9 cellular contexts compared by ENCODE assay signal in the genomic region with DNA sequence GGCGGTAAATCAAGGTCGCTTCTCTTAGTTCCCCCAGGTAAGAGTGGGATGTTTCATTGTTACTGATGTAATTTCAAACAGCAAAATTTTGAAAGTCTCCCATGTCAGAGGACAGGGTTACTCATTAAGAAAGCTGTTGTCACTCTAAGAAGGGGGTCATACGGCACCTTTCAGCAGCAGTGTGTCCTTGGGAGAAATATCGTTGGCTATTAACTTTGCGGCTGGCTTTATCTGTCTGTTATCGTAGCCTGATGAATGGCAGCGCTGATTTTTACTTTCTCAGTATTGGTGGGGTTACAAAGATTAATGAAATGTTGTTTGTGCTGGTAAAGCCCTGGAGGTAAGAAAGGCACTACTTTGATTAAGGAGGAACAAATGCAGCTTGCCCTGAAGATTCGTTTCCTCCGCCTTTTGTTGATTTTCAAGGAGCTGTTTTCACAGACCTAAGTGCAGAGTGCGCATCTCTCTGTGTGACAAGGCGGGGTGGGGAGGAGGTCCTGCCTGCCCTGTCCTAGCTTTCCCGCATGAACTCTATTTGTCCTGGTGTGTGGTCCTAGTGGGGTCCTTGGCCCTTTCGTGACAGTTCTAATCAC. TPM values are rescaled to one million over a fixed set of nuclear protein-coding genes. Genes with fewer than 3 reads are reported as not detected.
DNase-seq lines count a peak whose midpoint lies in the region; ATAC-seq, FAIRE-seq and TF ChIP-seq lines count a peak whose summit lies in the region.
"Had no signal": no experiment of that assay in that cellular context is flagged by ENCODE, and none has a peak within 500 bp of the region (broad histone marks: within the 10 kb centered on the region; RNA-seq: fewer than 3 reads in every experiment).

No MANE protein-coding gene starts in this region.

- H3K27ac ChIP-seq in GM12878 (ENCODE audit: control insufficient read depth, insufficient read depth) (no peak overlapping the region), left lung (no peak overlapping the region)
- no peak overlapping the region for H3K27ac ChIP-seq in CD4-positive, alpha-beta memory T cell (ENCODE audit: low read depth, low read length)

- in situ Hi-C loops in GM12878 (cut with MboI): no loop called here

- SMC1A ChIA-PET in GM12878 (lab: Charles Lee; ENCODE audit: uncharacterized antibody, unreplicated experiment): interaction anchor here (0.8 to 1.4 kb wide), 5 partner anchors 19 to 77 kb away, joined by 3 to 4 read pairs (median 3); no protein-coding TSS in a partner anchor

- TF ChIP-seq CTCF in GM12878 (IDR thresholded peaks at IDR 0.05 in 2 of 3, conservative IDR thresholded peaks at IDR 0.05 in 1 of 3; ENCODE audit: control insufficient read depth in 2 of 3, extremely low read depth in 1 of 3, insufficient read depth in 1 of 3, low read depth in 3 of 3, low read length in 3 of 3) (no peak), left lung (IDR thresholded peaks at IDR 0.05) (no peak)

- H3K4me1 Mint-ChIP-seq in CD4-positive, alpha-beta memory T cell: peaks cover 7 to 10% (median 9%) of the 10 kb centered on the region in 4 donors

- POLR2A ChIA-PET in GM12878 (lab: Charles Lee): no interaction called here
- POLR2A ChIA-PET in CD4-positive, alpha-beta memory T cell (lab: Charles Lee; ENCODE audit: partially characterized antibody): no interaction called here

- intact Hi-C loops in Right ventricle myocardium inferior (cut with DNase I) (loop anchor here (10.0 kb wide), 1 partner anchor 437 kb away; no protein-coding TSS in a partner anchor), cardiac septum (cut with DNase I) (loop anchor here (10.0 kb wide), 1 partner anchor 437 kb away; no protein-coding TSS in a partner anchor), GM12878 (cut with micrococcal nuclease; ENCODE audit: unreplicated experiment) (no loop called here), left lung (cut with DNase I) (no loop called here)
- intact Hi-C loops in CD4-positive, alpha-beta memory T cell (cut with micrococcal nuclease): no loop called here

- no peaks in the 10 kb centered on the region for H4K20me1 ChIP-seq in GM12878 (ENCODE audit: control insufficient read depth, insufficient read depth)

- BruUV-seq in GM12878 (replicated peaks; lab: Mats Ljungman, UMichigan): no TSS peak

- no peaks in the 10 kb centered on the region for H3K9me3 Mint-ChIP-seq in CD4-positive, alpha-beta memory T cell
- H3K9me3 Mint-ChIP-seq: naive B cell had no signal

- TF ChIP-seq POLR2A in GM12878 (IDR thresholded peaks at IDR 0.05; ENCODE audit: low read depth, low read length): no peak

- ATAC-seq in Right ventricle myocardium inferior (peak; percentile 31), GM12878 (peak; percentile 70), left lung (peak; percentile 19)

- H3K36me3 ChIP-seq in GM12878 (ENCODE audit: control insufficient read depth in 2 of 2, insufficient read depth in 2 of 2, low read length in 1 of 2): no peaks in the 10 kb centered on the region
- no peaks in the 10 kb centered on the region for H3K36me3 ChIP-seq in left lung
- H3K36me3 ChIP-seq in CD4-positive, alpha-beta memory T cell (ENCODE audit: insufficient read depth, low read length): no peaks in the 10 kb centered on the region

- H3K27ac Mint-ChIP-seq in CD4-positive, alpha-beta memory T cell: no peak overlapping the region
- H3K27ac Mint-ChIP-seq: naive B cell had no signal

- H3K79me2 ChIP-seq in GM12878 (ENCODE audit: control insufficient read depth, insufficient read depth, low read length): no peaks in the 10 kb centered on the region

- H2AFZ ChIP-seq in GM12878 (ENCODE audit: control insufficient read depth, low read depth, low read length): no peak overlapping the region

- FAIRE-seq in GM12878 (lab: Jason Lieb, UNC): no peak

- H3K9me3 ChIP-seq in GM12878 (replicated peaks; ENCODE audit: control insufficient read depth, insufficient read depth, low read length) (no peaks in the 10 kb centered on the region), left lung (no peaks in the 10 kb centered on the region)
- no peaks in the 10 kb centered on the region for H3K9me3 ChIP-seq in CD4-positive, alpha-beta memory T cell (ENCODE audit: control insufficient read depth in 1 of 2, low read length in 2 of 2)

- H3K27me3 Mint-ChIP-seq in CD4-positive, alpha-beta memory T cell: peaks cover 41 to 43% of the 10 kb centered on the region in 2 donors

- H3K4me1 ChIP-seq in GM12878 (ENCODE audit: control insufficient read depth, insufficient read depth, low read length) (no peaks in the 10 kb centered on the region), left lung (no peaks in the 10 kb centered on the region)
- peaks cover 5% of the 10 kb centered on the region for H3K4me1 ChIP-seq in CD4-positive, alpha-beta memory T cell (ENCODE audit: insufficient read depth, low read length)

- CTCF ChIA-PET in GM12878 (lab: Yijun Ruan, JAX): interaction anchor here (0.8 to 1.6 kb wide), 4 partner anchors 9 to 59 kb away, joined by 3 to 5 read pairs (median 4); no protein-coding TSS in a partner anchor
- CTCF ChIA-PET in CD4-positive, alpha-beta memory T cell (lab: Charles Lee; ENCODE audit: partially characterized antibody): no interaction called here

- 35% methylated on average over 13 of the region's 13 CpGs for WGBS in GM12878 (ENCODE audit: insufficient coverage, insufficient replicate concordance, low lambda C conversion rate, missing lambda C conversion rate)

- peaks cover 6 to 15% of the 10 kb centered on the region in 2 experiments; a peak in 3 of 4 replicates for H3K27me3 ChIP-seq in GM12878 (replicated peaks in 1 of 2; ENCODE audit: control insufficient read depth in 2 of 2, insufficient read depth in 2 of 2, low read length in 1 of 2)
- H3K27me3 ChIP-seq in left lung: peaks cover 29 to 67% of the 10 kb centered on the region in 2 donors
- H3K27me3 ChIP-seq in CD4-positive, alpha-beta memory T cell (ENCODE audit: insufficient read depth, low read length): peaks cover 33% of the 10 kb centered on the region

- TF ChIP-seq EP300 in GM12878 (IDR thresholded peaks at IDR 0.05; ENCODE audit: borderline replicate concordance in 1 of 2, control insufficient read depth in 1 of 2, low read depth in 2 of 2, low read length in 2 of 2): no peak

- H3K36me3 Mint-ChIP-seq in CD4-positive, alpha-beta memory T cell: no peaks in the 10 kb centered on the region
- H3K36me3 Mint-ChIP-seq: naive B cell had no signal

- H3K4me3 ChIP-seq in GM12878: no peak overlapping the region
- H3K4me3 ChIP-seq in left lung: no peak overlapping the region
- no peak overlapping the region for H3K4me3 ChIP-seq in CD4-positive, alpha-beta memory T cell (ENCODE audit: low read length in 2 of 2)

- H3K4me3 Mint-ChIP-seq in CD4-positive, alpha-beta memory T cell: peak overlapping the region in 1 of 8 donors; percentile 20
- H3K4me3 Mint-ChIP-seq: naive B cell had no signal

- H3K4me2 ChIP-seq in GM12878 (ENCODE audit: control insufficient read depth, insufficient read depth): no peak overlapping the region

- no peak for DNase-seq in Right ventricle myocardium inferior (ENCODE audit: missing footprints)
- no peak for DNase-seq in cardiac septum (ENCODE audit: low spot score)
- peak; percentile 5 for DNase-seq in GM12878 (ENCODE audit: low read depth, low spot score)
- DNase-seq in left lung: no peak
- no peak for DNase-seq in activated CD8-positive, alpha-beta memory T cell treated with anti-CD3 and anti-CD28 coated beads, Interleukin-2, amount 50 U/mL, for 48 hours
- no peak for DNase-seq in CD4-positive, alpha-beta memory T cell
- no peak for DNase-seq in central memory CD4-positive, alpha-beta T cell
- DNase-seq in occipital lobe (lab: John Stamatoyannopoulos, UW): no peak
- DNase-seq: naive B cell had no signal

- H3K9ac ChIP-seq in GM12878 (ENCODE audit: control insufficient read depth, insufficient read depth, low read length): no peak overlapping the region

- no peak for TF ChIP-seq RAD21 in GM12878 (IDR thresholded peaks at IDR 0.05; ENCODE audit: insufficient read depth, low read depth, low read length)

- RAD21 ChIA-PET in GM12878 (lab: Charles Lee; ENCODE audit: unreplicated experiment): no interaction called here

TF ChIP-seq in GM12878, 131 proteins besides CTCF, POLR2A, EP300 and RAD21:
- TF ChIP-seq RELA (IDR thresholded peaks at IDR 0.05; ENCODE audit: borderline replicate concordance, partially characterized antibody): no peak
- TF ChIP-seq, protein P1, sequence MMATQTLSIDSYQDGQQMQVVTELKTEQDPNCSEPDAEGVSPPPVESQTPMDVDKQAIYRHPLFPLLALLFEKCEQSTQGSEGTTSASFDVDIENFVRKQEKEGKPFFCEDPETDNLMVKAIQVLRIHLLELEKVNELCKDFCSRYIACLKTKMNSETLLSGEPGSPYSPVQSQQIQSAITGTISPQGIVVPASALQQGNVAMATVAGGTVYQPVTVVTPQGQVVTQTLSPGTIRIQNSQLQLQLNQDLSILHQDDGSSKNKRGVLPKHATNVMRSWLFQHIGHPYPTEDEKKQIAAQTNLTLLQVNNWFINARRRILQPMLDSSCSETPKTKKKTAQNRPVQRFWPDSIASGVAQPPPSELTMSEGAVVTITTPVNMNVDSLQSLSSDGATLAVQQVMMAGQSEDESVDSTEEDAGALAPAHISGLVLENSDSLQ (IDR thresholded peaks at IDR 0.05): 0 out of 2 replicates have a peak, but pooled peaks have one; percentile 7

RNA-seq across cellular contexts. Expression of a gene that starts 27.6 kb away (rescaled TPM):
- total RNA-seq in Right ventricle myocardium inferior (46.4 TPM), cardiac septum (46.1 TPM), GM12878 (2014; rRNA removed) (10.4 and 11.1 TPM in 2 replicates), GM12878 (2014; rRNA removed; fragmentation: Illumina TruSeq; extraction: Trizol) (11.6 and 13.2 TPM in 2 replicates), GM12878 (2021) (9.2 and 11.3 TPM in 2 replicates), left lung (10 to 100 TPM; 25.9 to 30.5 TPM), occipital lobe (93.9 TPM)
- total RNA-seq in GM12878 (2013; cell fraction: nucleolus; rRNA removed): 52.3 and 56.3 TPM in 2 replicates
- 7.7 TPM for polyA plus RNA-seq in GM12878 (2011; ENCODE audit: low read depth)
- polyA plus RNA-seq in GM12878 (2011; rRNA removed) (33.4 and 45.2 TPM in 2 replicates), GM12878 (2014; fragmentation: Illumina TruSeq; extraction: Trizol) (14.5 and 23.5 TPM in 2 replicates), GM12878 (2014; fragmentation: Nextera tagmentation; extraction: Ambion mirVana) (10 to 100 TPM; 12.4 to 27.1 TPM), GM12878 (2014; rRNA removed) (8.5 and 8.9 TPM in 2 replicates), GM12878 (2016; fragmentation: Nextera tagmentation; extraction: Ambion mirVana) (10 to 100 TPM; 20.4 to 24.3 TPM)
- 14.1 and 16.6 TPM in 2 replicates for polyA plus RNA-seq in GM12878 (2011; cell fraction: cytosol; rRNA removed)
- 21.6 and 31.0 TPM in 2 replicates for polyA plus RNA-seq in GM12878 (2011; cell fraction: nucleus; rRNA removed)
- 7.2 and 10.3 TPM in 2 replicates for polyA plus RNA-seq in GM12878 (2012)
- 22.4 and 30.6 TPM in 2 replicates for polyA minus RNA-seq in GM12878 (2011; rRNA and poly(A)+ RNA removed)
- 9.7 and 13.2 TPM in 2 replicates for polyA minus RNA-seq in GM12878 (2011; cell fraction: cytosol; rRNA and poly(A)+ RNA removed)
- 24.4 and 30.0 TPM in 2 replicates for polyA minus RNA-seq in GM12878 (2011; cell fraction: nucleus; rRNA and poly(A)+ RNA removed)
- 10 to 100 TPM; 55.1 to 55.6 TPM for total RNA-seq in CD4-positive, alpha-beta memory T cell
- 10 to 100 TPM; 40.9 to 45.0 TPM for polyA plus RNA-seq in CD4-positive, alpha-beta memory T cell

Comparison
In these comparisons a context has a peak if more than half of its experiments do, and no peak if none do; other contexts are left out.
1. ATAC-seq: peak in every context shown above with its lines; median percentile 70 in GM12878; 31 in Right ventricle myocardium inferior; 19 in left lung.
2. intact Hi-C loops: an anchor here in Right ventricle myocardium inferior (10.0 kb wide) and cardiac septum (10.0 kb wide); none called in GM12878, left lung and CD4-positive, alpha-beta memory T cell.